In genomic region chr14:52551696-52552062, GRCh38 we compare ENCODE assay signal across 8 cellular contexts.
A peak's percentile ranks its signal among the peaks of the same experiment; 100 is the strongest.
DNase-seq lines count a peak whose midpoint lies in the region; ATAC-seq and TF ChIP-seq lines count a peak whose summit lies in the region.

No MANE protein-coding gene starts in this region.

- H3K9ac ChIP-seq in subcutaneous abdominal adipose tissue (ENCODE audit: low read length in 5 of 5), result peak overlapping the region; percentile 70 to 79 (median 75)

- no peaks in the 10 kb centered on the region for H3K27me3 ChIP-seq in layer of hippocampus (ENCODE audit: control insufficient read depth, insufficient read depth, low read length)
- peaks cover 0 to 2% (median 0%) of the 10 kb centered on the region in 5 donors for H3K27me3 ChIP-seq in subcutaneous abdominal adipose tissue (ENCODE audit: control insufficient read depth in 5 of 5, insufficient read depth in 4 of 5, low read length in 5 of 5)

- DNase-seq in HCEC 1CT (peak; percentile 42), NOMO-1 treated with DMSO at 0.1 percent for 48 hours (lab: John Stamatoyannopoulos, UW; ENCODE audit: unreplicated experiment) (peak; percentile 60), cardiac fibroblast (ENCODE audit: low read depth in 2 of 2) (peak; percentile 41 to 59), GM19240 (ENCODE audit: insufficient read length, low spot score) (no peak)

- H3K9me3 ChIP-seq in subcutaneous abdominal adipose tissue (ENCODE audit: control insufficient read depth in 5 of 5, low read length in 5 of 5), result no peaks in the 10 kb centered on the region

- TF ChIP-seq CTCF in C4-2B (conservative IDR thresholded peaks at IDR 0.05) (peak; percentile 74), cardiac fibroblast (IDR thresholded peaks at IDR 0.05; ENCODE audit: low read depth, low read length) (peak; percentile 43)

- ATAC-seq in HG03025 (IDR thresholded peaks at IDR 0.05; ENCODE audit: low FRiP score, unreplicated experiment), result no peak

- H3K36me3 ChIP-seq in subcutaneous abdominal adipose tissue (ENCODE audit: control insufficient read depth in 5 of 5, insufficient read depth in 5 of 5, low read length in 5 of 5), result no peaks in the 10 kb centered on the region

- H3K4me3 ChIP-seq in cardiac fibroblast (replicated peaks in 1 of 2; ENCODE audit: low read depth in 2 of 2, low read length in 2 of 2), result peak overlapping the region; percentile 89 to 94
- H3K4me3 ChIP-seq in subcutaneous abdominal adipose tissue (ENCODE audit: low read depth in 1 of 5, low read length in 5 of 5), result peak overlapping the region; percentile 85 to 94 (median 87)

- H3K27ac ChIP-seq in C4-2B (peak overlapping the region; percentile 74), layer of hippocampus (ENCODE audit: low read depth, low read length) (peak overlapping the region; percentile 77), subcutaneous abdominal adipose tissue (ENCODE audit: low read depth, low read length) (peak overlapping the region; percentile 32)

- peaks cover 5 to 35% (median 28%) of the 10 kb centered on the region in 5 donors for H3K4me1 ChIP-seq in subcutaneous abdominal adipose tissue (ENCODE audit: control insufficient read depth in 5 of 5, insufficient read depth in 5 of 5, low read length in 5 of 5)
